Comparison of ENCODE assay signal across 18 cellular contexts in genomic region chr6:43982084-43982625, GRCh38.
"Had no signal": no experiment of that assay in that cellular context is flagged by ENCODE, and none has a peak within 500 bp of the region (broad histone marks: within the 10 kb centered on the region; RNA-seq: fewer than 3 reads in every experiment).

No MANE protein-coding gene starts in this region.

- H3K27me3 ChIP-seq: brain microvascular endothelial cell, gastrocnemius medialis, heart left ventricle had no signal

- H3K79me2 ChIP-seq: parathyroid adenoma had no signal

- H3K9me3 ChIP-seq: gastrocnemius medialis, heart left ventricle, neutrophil had no signal

- H3K27ac ChIP-seq: brain microvascular endothelial cell, gastrocnemius medialis, neutrophil, parathyroid adenoma, skin epidermis had no signal

- H3K36me3 ChIP-seq: brain microvascular endothelial cell, gastrocnemius medialis, heart left ventricle, neutrophil had no signal

- ATAC-seq: activated T-cell treated with anti-CD3 and anti-CD28 coated beads, Interleukin-2, amount 50 U/mL, for 4 hours; gastrocnemius medialis; stimulated activated naive CD8-positive, alpha-beta T cell treated with anti-CD3 and anti-CD28 coated beads, Interleukin-15, Interleukin-2, amounts not matched to agents 100 U/mL and 50 U/mL, for 24 hours; T-cell had no signal

- FAIRE-seq: islet of Langerhans had no signal

- DNase-seq: activated CD4-positive, CD25-positive, alpha-beta regulatory T cell treated with anti-CD3 and anti-CD28 coated beads, Interleukin-2, amount 50 U/mL, for 72 hours; activated gamma-delta T cell treated with Interleukin-2 at 50 U/mL for 16 hours; activated T-cell treated with anti-CD3 and anti-CD28 coated beads, Interleukin-2, amount 50 U/mL, for 4 hours; anterior cingulate cortex; brain microvascular endothelial cell; gastrocnemius medialis; mammary epithelial cell; naive B cell; stimulated activated CD4-positive, alpha-beta T cell treated with anti-CD3 and anti-CD28 coated beads, Interleukin-15, amount 100 ng/mL, for 24 hours; stimulated activated CD4-positive, alpha-beta T cell treated with anti-CD3 and anti-CD28 coated beads, Interleukin-4, amount 100 ng/mL, for 24 hours; stimulated activated naive CD8-positive, alpha-beta T cell treated with anti-CD3 and anti-CD28 coated beads, Interleukin-15, Interleukin-2, amounts not matched to agents 100 U/mL and 50 U/mL, for 24 hours; T-helper 9 cell had no signal

- H3K4me1 ChIP-seq: parathyroid adenoma had no signal

- H2AFZ ChIP-seq: parathyroid adenoma had no signal

- H3K4me3 ChIP-seq: gastrocnemius medialis, heart left ventricle, skin epidermis had no signal

- H3K9ac ChIP-seq: parathyroid adenoma had no signal
